15 cellular contexts compared by ENCODE assay signal in the genomic region with DNA sequence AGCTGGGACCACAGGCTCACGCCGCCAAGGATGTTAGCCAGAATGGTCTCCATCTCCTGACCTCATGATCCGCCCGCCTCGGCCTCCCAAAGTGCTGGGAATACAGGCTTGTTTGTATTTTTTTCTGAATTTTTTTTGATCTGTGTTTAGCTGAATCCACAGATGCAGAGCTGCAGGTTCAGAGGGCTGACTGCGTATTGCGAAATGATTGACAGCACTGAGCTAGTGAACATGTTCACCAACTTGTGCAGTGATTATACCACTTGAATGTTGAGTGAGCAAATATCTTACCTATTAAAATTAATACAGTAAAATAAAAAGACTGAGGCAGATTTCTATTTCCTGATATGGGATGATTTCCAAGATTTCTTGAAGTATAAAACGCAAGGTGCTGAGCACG.
DNase-seq lines count a peak whose midpoint lies in the region; ATAC-seq and TF ChIP-seq lines count a peak whose summit lies in the region.
"Had no signal": no experiment of that assay in that cellular context is flagged by ENCODE, and none has a peak within 500 bp of the region (broad histone marks: within the 10 kb centered on the region; RNA-seq: fewer than 3 reads in every experiment).

No MANE protein-coding gene starts in this region.

- H3K36me3 ChIP-seq in BLaER1 treated with 17β-estradiol and CSF1 and Interleukin-3, amounts not matched to agents 10 nM and 100 nM = no peaks in the 10 kb centered on the region
- H3K36me3 ChIP-seq: SJSA1 had no signal

- peaks cover 46% of the 10 kb centered on the region for H3K27me3 Mint-ChIP-seq in T-helper 17 cell
- H3K27me3 Mint-ChIP-seq in neural crest cell (ENCODE audit: low read depth) = no peaks in the 10 kb centered on the region

- peak overlapping the region in 2 of 11 experiments; percentile 18 to 19; a peak in 1 of 22 replicates for H3K9ac ChIP-seq in BLaER1 treated with 17β-estradiol and CSF1 and Interleukin-3, amounts not matched to agents 10 nM and 100 nM

- ATAC-seq in T-helper 17 cell = no peak

- H3K4me3 Mint-ChIP-seq in T-helper 17 cell = peak overlapping the region; percentile 13
- H3K4me3 Mint-ChIP-seq in neural crest cell = peak overlapping the region; percentile 68

- no peak overlapping the region for H3K27ac ChIP-seq in BLaER1 treated with 17β-estradiol and CSF1 and Interleukin-3, amounts not matched to agents 10 nM and 100 nM
- H3K27ac ChIP-seq: C4-2B, SJSA1 had no signal

- peaks cover 0 to 3% (median 0%) of the 10 kb centered on the region in 11 experiments; a peak in 1 of 22 replicates for H4K20me1 ChIP-seq in BLaER1 treated with 17β-estradiol and CSF1 and Interleukin-3, amounts not matched to agents 10 nM and 100 nM

- DNase-seq in T-helper 17 cell = no peak
- DNase-seq in epithelial cell of esophagus (ENCODE audit: low read depth) = peak; percentile 4
- no peak for DNase-seq in neural crest cell (ENCODE audit: low read depth, low spot score)
- no peak for DNase-seq in retina
- no peak for DNase-seq in activated CD4-positive, alpha-beta T cell treated with anti-CD3 and anti-CD28 coated beads for 48 hours
- no peak for DNase-seq in mucosa of gallbladder (ENCODE audit: low spot score)
- DNase-seq: GOT3, NCI-H1048, NCI-H1436 treated with DMSO at 0.1 percent for 48 hours, NCI-H2029 treated with DMSO at 0.1 percent for 48 hours, NCI-H2171 treated with DMSO at 0.1 percent for 48 hours, NCI-H510A had no signal

- H3K4me1 ChIP-seq in BLaER1 treated with 17β-estradiol and CSF1 and Interleukin-3, amounts not matched to agents 10 nM and 100 nM = peaks cover 37 to 54% (median 45%) of the 10 kb centered on the region in 10 experiments
- H3K4me1 ChIP-seq: SJSA1 had no signal

- 0 out of 22 replicates have a peak, but pooled peaks cover 0 to 4% (median 0%) of the 10 kb centered on the region in 11 experiments for H3K9me3 ChIP-seq in BLaER1 treated with 17β-estradiol and CSF1 and Interleukin-3, amounts not matched to agents 10 nM and 100 nM (replicated peaks in 1 of 11)
- H3K9me3 ChIP-seq in T-helper 17 cell (ENCODE audit: control insufficient read depth, low read length, poor library complexity, severe bottlenecking) = no peaks in the 10 kb centered on the region

- H3K9me3 Mint-ChIP-seq in neural crest cell = no peaks in the 10 kb centered on the region

- H3K36me3 Mint-ChIP-seq in T-helper 17 cell (ENCODE audit: low read depth) (no peaks in the 10 kb centered on the region), neural crest cell (ENCODE audit: low read depth) (no peaks in the 10 kb centered on the region)

- H3K4me1 Mint-ChIP-seq in T-helper 17 cell = peaks cover 8% of the 10 kb centered on the region
- H3K4me1 Mint-ChIP-seq in neural crest cell = peaks cover 94% of the 10 kb centered on the region

- TF ChIP-seq CTCF in epithelial cell of esophagus (IDR thresholded peaks at IDR 0.05; ENCODE audit: insufficient read depth, low read depth, low read length, missing control alignments) (no peak), neural crest cell (conservative IDR thresholded peaks at IDR 0.05) (no peak)

- H3K27ac Mint-ChIP-seq in T-helper 17 cell (no peak overlapping the region), neural crest cell (ENCODE audit: unreplicated experiment) (no peak overlapping the region)

- H3K4me2 ChIP-seq in BLaER1 treated with 17β-estradiol and CSF1 and Interleukin-3, amounts not matched to agents 10 nM and 100 nM = peak overlapping the region; percentile 71 to 96 (median 90)

- H3K27me3 ChIP-seq in BLaER1 treated with 17β-estradiol and CSF1 and Interleukin-3, amounts not matched to agents 10 nM and 100 nM = peaks cover 7 to 21% (median 14%) of the 10 kb centered on the region in 11 experiments; a peak in 20 of 22 replicates
- H3K27me3 ChIP-seq: SJSA1 had no signal

- peak overlapping the region in 1 of 10 experiments; percentile 57; a peak in 1 of 20 replicates for H3K4me3 ChIP-seq in BLaER1 treated with 17β-estradiol and CSF1 and Interleukin-3, amounts not matched to agents 10 nM and 100 nM
- no peak overlapping the region for H3K4me3 ChIP-seq in epithelial cell of esophagus (ENCODE audit: low read length)
- H3K4me3 ChIP-seq: SJSA1 had no signal
